Comparison of ENCODE assay signal across 11 cellular contexts in the genomic region with DNA sequence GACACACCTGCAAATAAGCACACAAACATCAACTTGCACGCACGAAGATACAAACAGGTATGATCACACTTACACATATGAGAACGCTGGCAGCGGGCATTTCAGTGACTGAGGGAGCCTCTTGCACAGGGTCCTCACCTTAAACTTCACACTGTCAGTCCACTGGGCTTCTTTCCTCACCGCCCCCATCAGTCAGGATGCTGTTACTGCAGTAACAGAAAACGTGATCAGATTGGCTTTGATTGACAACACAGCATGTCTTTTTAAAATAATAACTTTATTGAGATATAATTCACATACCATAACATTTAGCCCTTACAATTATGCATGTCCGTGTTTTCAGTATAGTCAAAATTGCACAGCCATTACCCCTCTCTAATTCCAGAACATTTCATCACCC. TPM values are rescaled to one million over a fixed set of nuclear protein-coding genes. Genes with fewer than 3 reads are reported as not detected.
A peak's percentile ranks its signal among the peaks of the same experiment; 100 is the strongest.
DNase-seq lines count a peak whose midpoint lies in the region; ATAC-seq and TF ChIP-seq lines count a peak whose summit lies in the region.
"Had no signal": no experiment of that assay in that cellular context is flagged by ENCODE, and none has a peak within 500 bp of the region (broad histone marks: within the 10 kb centered on the region; RNA-seq: fewer than 3 reads in every experiment).

No MANE protein-coding gene starts in this region.

- 52 to 79% methylated on average over 5 to 7 of the region's 7 CpGs for WGBS in endodermal cell (ENCODE audit: insufficient coverage in 1 of 2, insufficient read length in 1 of 2), 2 experiments
- WGBS in sigmoid colon, 2 donors, result 31 to 40% methylated on average over 7 of the region's 7 CpGs

- ATAC-seq in left cardiac atrium (no peak), HG02981 (IDR thresholded peaks at IDR 0.05; ENCODE audit: unreplicated experiment) (no peak)
- no peak for ATAC-seq in activated T-helper 17 cell treated with anti-CD3 and anti-CD28 coated beads, Interleukin-2, amount 50 U/mL, for 72 hours (replicated peaks)

- H3K79me2 ChIP-seq in Karpas-422 (ENCODE audit: low read length), result no peaks in the 10 kb centered on the region

- TF ChIP-seq POLR2A in sigmoid colon (IDR thresholded peaks at IDR 0.05), result no peak

- peaks cover 17% of the 10 kb centered on the region for H3K27me3 Mint-ChIP-seq in endodermal cell (ENCODE audit: insufficient read depth)
- H3K27me3 Mint-ChIP-seq in type B pancreatic cell, result peaks cover 20% of the 10 kb centered on the region
- H3K27me3 Mint-ChIP-seq in activated T-helper 17 cell treated with anti-CD3 and anti-CD28 coated beads, Interleukin-2, amount 50 U/mL, for 72 hours, result no peaks in the 10 kb centered on the region

- no peak overlapping the region for H3K4me3 ChIP-seq in right atrium auricular region
- no peak overlapping the region for H3K4me3 ChIP-seq in Karpas-422 (ENCODE audit: low read length)
- no peak overlapping the region for H3K4me3 ChIP-seq in endodermal cell (ENCODE audit: low read length)
- no peak overlapping the region for H3K4me3 ChIP-seq in sigmoid colon

- H3K4me2 ChIP-seq in Karpas-422 (ENCODE audit: low read depth, low read length, poor library complexity, severe bottlenecking), result no peak overlapping the region

- H3K4me3 Mint-ChIP-seq in endodermal cell (no peak overlapping the region), type B pancreatic cell (no peak overlapping the region)
- no peak overlapping the region for H3K4me3 Mint-ChIP-seq in activated T-helper 17 cell treated with anti-CD3 and anti-CD28 coated beads, Interleukin-2, amount 50 U/mL, for 72 hours

- H2AFZ ChIP-seq in Karpas-422 (ENCODE audit: low read length), result no peak overlapping the region

- H4K20me1 ChIP-seq in Karpas-422 (ENCODE audit: insufficient read depth, low read depth, low read length), result 0 out of 2 replicates have a peak, but pooled peaks cover 4% of the 10 kb centered on the region

- H3K36me3 ChIP-seq in right atrium auricular region, result no peaks in the 10 kb centered on the region
- no peaks in the 10 kb centered on the region for H3K36me3 ChIP-seq in Karpas-422 (ENCODE audit: insufficient read depth, low read length)
- no peaks in the 10 kb centered on the region for H3K36me3 ChIP-seq in endodermal cell (ENCODE audit: control insufficient read depth, insufficient read depth, low read length)
- H3K36me3 ChIP-seq in sigmoid colon, result no peaks in the 10 kb centered on the region

- intact Hi-C loops in left cardiac atrium (cut with DNase I), result no loop called here
- intact Hi-C loops in sigmoid colon (cut with DNase I), result no loop called here

- H3K27ac Mint-ChIP-seq in endodermal cell (no peak overlapping the region), type B pancreatic cell (no peak overlapping the region)
- no peak overlapping the region for H3K27ac Mint-ChIP-seq in activated T-helper 17 cell treated with anti-CD3 and anti-CD28 coated beads, Interleukin-2, amount 50 U/mL, for 72 hours

- no peaks in the 10 kb centered on the region for H3K9me2 ChIP-seq in Karpas-422 (replicated peaks; ENCODE audit: insufficient read depth, low read length)

- TF ChIP-seq EP300 in sigmoid colon (IDR thresholded peaks at IDR 0.05), result no peak

- no peaks in the 10 kb centered on the region for H3K9me3 Mint-ChIP-seq in endodermal cell
- H3K9me3 Mint-ChIP-seq in type B pancreatic cell, result no peaks in the 10 kb centered on the region
- no peaks in the 10 kb centered on the region for H3K9me3 Mint-ChIP-seq in activated T-helper 17 cell treated with anti-CD3 and anti-CD28 coated beads, Interleukin-2, amount 50 U/mL, for 72 hours

- no peak for DNase-seq in right atrium auricular region (ENCODE audit: low spot score)
- no peak for DNase-seq in left cardiac atrium
- DNase-seq in Karpas-422, result peak; percentile 83
- peak; percentile 73 for DNase-seq in endodermal cell
- DNase-seq in type B pancreatic cell (ENCODE audit: extremely low spot score, unreplicated experiment), result no peak
- no peak for DNase-seq in sigmoid colon
- DNase-seq: effector CD4-positive, alpha-beta T cell had no signal

- no peaks in the 10 kb centered on the region for H3K9me3 ChIP-seq in right atrium auricular region
- H3K9me3 ChIP-seq in Karpas-422 (ENCODE audit: low read length), result no peaks in the 10 kb centered on the region
- no peaks in the 10 kb centered on the region for H3K9me3 ChIP-seq in endodermal cell (ENCODE audit: control insufficient read depth, low read length)
- no peaks in the 10 kb centered on the region for H3K9me3 ChIP-seq in sigmoid colon

- peaks cover 2% of the 10 kb centered on the region for H3K4me1 Mint-ChIP-seq in endodermal cell
- peaks cover 6% of the 10 kb centered on the region for H3K4me1 Mint-ChIP-seq in type B pancreatic cell (ENCODE audit: unreplicated experiment)
- H3K4me1 Mint-ChIP-seq in activated T-helper 17 cell treated with anti-CD3 and anti-CD28 coated beads, Interleukin-2, amount 50 U/mL, for 72 hours, result peaks cover 24% of the 10 kb centered on the region

- peaks cover 0 to 6% of the 10 kb centered on the region in 2 donors for H3K4me1 ChIP-seq in right atrium auricular region
- no peaks in the 10 kb centered on the region for H3K4me1 ChIP-seq in Karpas-422 (ENCODE audit: low read length)
- H3K4me1 ChIP-seq in endodermal cell (ENCODE audit: control insufficient read depth, insufficient read depth, low read length), result no peaks in the 10 kb centered on the region
- H3K4me1 ChIP-seq in sigmoid colon, result peaks cover 0 to 19% (median 9%) of the 10 kb centered on the region in 4 donors

- no peaks in the 10 kb centered on the region for H3K27me3 ChIP-seq in right atrium auricular region
- H3K27me3 ChIP-seq in Karpas-422 (ENCODE audit: low read length), result no peaks in the 10 kb centered on the region
- H3K27me3 ChIP-seq in endodermal cell (ENCODE audit: control insufficient read depth, insufficient read depth, low read length, poor library complexity, severe bottlenecking), result peaks cover 7% of the 10 kb centered on the region
- no peaks in the 10 kb centered on the region for H3K27me3 ChIP-seq in sigmoid colon

- TF ChIP-seq CTCF in right atrium auricular region (IDR thresholded peaks at IDR 0.05), result peak; percentile 21 to 45
- peak; percentile 71 for TF ChIP-seq CTCF in endodermal cell (conservative IDR thresholded peaks at IDR 0.05)
- TF ChIP-seq CTCF in type B pancreatic cell (conservative IDR thresholded peaks at IDR 0.05), result peak; percentile 66
- no peak for TF ChIP-seq CTCF in sigmoid colon (IDR thresholded peaks at IDR 0.05)

- H3K36me3 Mint-ChIP-seq in endodermal cell (ENCODE audit: low read depth), result no peaks in the 10 kb centered on the region
- H3K36me3 Mint-ChIP-seq in type B pancreatic cell, result no peaks in the 10 kb centered on the region
- no peaks in the 10 kb centered on the region for H3K36me3 Mint-ChIP-seq in activated T-helper 17 cell treated with anti-CD3 and anti-CD28 coated beads, Interleukin-2, amount 50 U/mL, for 72 hours (ENCODE audit: low read depth)

- no peak overlapping the region for H3K27ac ChIP-seq in right atrium auricular region
- H3K27ac ChIP-seq in Karpas-422 (ENCODE audit: low read length), result no peak overlapping the region
- no peak overlapping the region for H3K27ac ChIP-seq in endodermal cell (ENCODE audit: low read depth, low read length)
- H3K27ac ChIP-seq in sigmoid colon, result no peak overlapping the region

- H3K9ac ChIP-seq in Karpas-422 (ENCODE audit: low read length) (no peak overlapping the region), endodermal cell (ENCODE audit: extremely low read depth, low read length, poor library complexity, severe bottlenecking) (no peak overlapping the region)

RNA-seq across cellular contexts. Expression of gene CCDC197, which starts 8.2 kb away (rescaled TPM):
- total RNA-seq in right atrium auricular region (not detected), left cardiac atrium (not detected), endodermal cell (not detected), type B pancreatic cell (ENCODE audit: low replicate concordance) (not detected in 2 replicates), sigmoid colon (not detected)
- not detected in 2 replicates for total RNA-seq in Karpas-422 (2014; rRNA removed; shearing (Covaris generic); ENCODE audit: low replicate concordance)
- polyA plus RNA-seq in endodermal cell (2013, experiment 1 of 2), result not detected
- polyA plus RNA-seq in endodermal cell (2013, experiment 2 of 2), result not detected
- polyA plus RNA-seq in sigmoid colon, result not detected
- total RNA-seq in activated T-helper 17 cell treated with anti-CD3 and anti-CD28 coated beads, Interleukin-2, amount 50 U/mL, for 72 hours, result under 1 TPM in 1 of 2 donors, not detected in 1; 0.37 TPM
- total RNA-seq: myocyte, NCI-H460 had no signal

RNA-seq across cellular contexts. Expression of gene OTUB2, which starts 20.8 kb away (rescaled TPM):
- total RNA-seq in right atrium auricular region (under 1 TPM; 0.43 to 0.48 TPM), left cardiac atrium (under 1 TPM; 0.24 to 0.56 TPM), endodermal cell (1 to 10 TPM; 6.3 to 6.7 TPM), type B pancreatic cell (ENCODE audit: low replicate concordance) (2.6 and 3.0 TPM in 2 replicates), sigmoid colon (under 1 TPM; 0.14 to 0.71 (median 0.52) TPM)
- total RNA-seq in Karpas-422 (2014; rRNA removed; shearing (Covaris generic); ENCODE audit: low replicate concordance), result not detected in 2 replicates
- 6.3 TPM for polyA plus RNA-seq in endodermal cell (2013, experiment 1 of 2)
- polyA plus RNA-seq in endodermal cell (2013, experiment 2 of 2), result 5.1 TPM
- polyA plus RNA-seq in sigmoid colon, result 1 to 10 TPM in 2 of 3 donors, under 1 TPM in 1; 0.60 to 2.3 (median 2.0) TPM
- total RNA-seq in activated T-helper 17 cell treated with anti-CD3 and anti-CD28 coated beads, Interleukin-2, amount 50 U/mL, for 72 hours, result 10 to 100 TPM in 1 of 2 donors, 1 to 10 TPM in 1; 6.3 to 11.0 TPM

RNA-seq across cellular contexts. Expression of gene ASB2, which starts 29.0 kb away (rescaled TPM):
- total RNA-seq in right atrium auricular region, result 100 to 1,000 TPM; 115 to 187 TPM
- 100 to 1,000 TPM; 102 to 105 TPM for total RNA-seq in left cardiac atrium
- 0.69 and 2.3 TPM in 2 replicates for total RNA-seq in Karpas-422 (2014; rRNA removed; shearing (Covaris generic); ENCODE audit: low replicate concordance)
- total RNA-seq in endodermal cell, result under 1 TPM in 1 of 2 donors, not detected in 1; 0.11 TPM
- polyA plus RNA-seq in endodermal cell (2013, experiment 1 of 2), result 0.75 TPM
- polyA plus RNA-seq in endodermal cell (2013, experiment 2 of 2), result 0.58 TPM
- total RNA-seq in type B pancreatic cell (ENCODE audit: low replicate concordance), result 0.21 and 0.60 TPM in 2 replicates
- total RNA-seq in sigmoid colon, result 100 to 1,000 TPM; 117 to 178 (median 139) TPM
- 1 to 10 TPM; 1.2 to 10.0 (median 4.2) TPM for polyA plus RNA-seq in sigmoid colon
- 10 to 100 TPM; 48.5 to 68.7 TPM for total RNA-seq in activated T-helper 17 cell treated with anti-CD3 and anti-CD28 coated beads, Interleukin-2, amount 50 U/mL, for 72 hours
- total RNA-seq: NCI-H460 had no signal

Comparison
In these comparisons a context has a peak if more than half of its experiments do, and no peak if none do; other contexts are left out.
1. DNase-seq: peak in Karpas-422 (single experiment) and endodermal cell (single experiment); none in right atrium auricular region (single experiment), left cardiac atrium (single experiment), type B pancreatic cell (single experiment) and sigmoid colon (single experiment).
2. CTCF ChIP-seq: peak in right atrium auricular region (2 of 2), endodermal cell (single experiment) and type B pancreatic cell (single experiment); none in sigmoid colon (0 of 4).
3. RNA of gene ASB2, which starts 29.0 kb away (total RNA-seq): 115 to 187 TPM in right atrium auricular region, 117 to 178 TPM in sigmoid colon, 102 to 105 TPM in left cardiac atrium and 48.5 to 68.7 TPM in activated T-helper 17 cell treated with anti-CD3 and anti-CD28 coated beads, Interleukin-2, amount 50 U/mL, for 72 hours; 0.69 to 2.3 TPM in Karpas-422, 0.21 to 0.60 TPM in type B pancreatic cell and 0.11 TPM in endodermal cell; every median in the first group is over 10 times any median in the second.